In genomic region chr2:240445961-240446538, GRCh38 we compare ENCODE assay signal across 26 cellular contexts.
"Had no signal": no experiment of that assay in that cellular context is flagged by ENCODE, and none has a peak within 500 bp of the region (broad histone marks: within the 10 kb centered on the region; RNA-seq: fewer than 3 reads in every experiment).

No MANE protein-coding gene starts in this region.

- H3K4me1 ChIP-seq: upper lobe of left lung had no signal

- H3K4me1 Mint-ChIP-seq: natural killer cell had no signal

- H3K4me3 Mint-ChIP-seq: memory B cell; natural killer cell; neural crest cell; stimulated activated memory B cell treated with anti-CD40 and anti-IgM and Interleukin-4, amounts not matched to agents 10 μg/mL and 1 μg/mL and 100 μg/mL, for 72 hours; stimulated activated naive CD8-positive, alpha-beta T cell treated with anti-CD3 and anti-CD28 coated beads, Interleukin-15, Interleukin-2, amounts not matched to agents 100 ng/mL and 50 ng/mL, for 24 hours had no signal

- H3K9me3 ChIP-seq: esophagus muscularis mucosa, gastroesophageal sphincter, heart left ventricle, prostate gland, right atrium auricular region, spleen, thoracic aorta, tibial nerve, upper lobe of left lung had no signal

- H3K4me3 ChIP-seq: coronary artery, esophagus muscularis mucosa, gastroesophageal sphincter, heart left ventricle, hepatocyte, lung, prostate gland, right atrium auricular region, skin epidermis, spleen, thoracic aorta, tibial nerve, upper lobe of left lung had no signal

- H3K36me3 ChIP-seq: prostate gland, spleen, thoracic aorta, upper lobe of left lung had no signal

- H3K36me3 Mint-ChIP-seq: natural killer cell had no signal

- H3K27ac Mint-ChIP-seq: memory B cell; natural killer cell; stimulated activated memory B cell treated with anti-CD40 and anti-IgM and Interleukin-4, amounts not matched to agents 10 μg/mL and 1 μg/mL and 100 μg/mL, for 72 hours; stimulated activated naive CD8-positive, alpha-beta T cell treated with anti-CD3 and anti-CD28 coated beads, Interleukin-15, Interleukin-2, amounts not matched to agents 100 ng/mL and 50 ng/mL, for 24 hours had no signal

- ATAC-seq: foreskin keratinocyte; gastroesophageal sphincter; heart left ventricle; left lobe of liver; natural killer cell; stimulated activated memory B cell treated with anti-CD40 and anti-IgM and Interleukin-4, amounts not matched to agents 10 μg/mL and 1 μg/mL and 100 μg/mL, for 72 hours had no signal

- H3K4me2 ChIP-seq: hepatocyte had no signal

- DNase-seq: dermis blood vessel endothelial cell; effector memory CD4-positive, alpha-beta T cell; foreskin keratinocyte; kidney; natural killer cell; spleen; stimulated activated CD4-positive, alpha-beta T cell treated with anti-CD3 and anti-CD28 coated beads, Interleukin-4, amount 100 ng/mL, for 4 hours had no signal

- H2AFZ ChIP-seq: hepatocyte had no signal

- H3K27ac ChIP-seq: coronary artery, esophagus muscularis mucosa, foreskin keratinocyte, gastroesophageal sphincter, heart left ventricle, hepatocyte, prostate gland, right atrium auricular region, skin epidermis, spleen, thoracic aorta, tibial nerve, upper lobe of left lung had no signal

- H3K27me3 ChIP-seq: foreskin keratinocyte, gastroesophageal sphincter, hepatocyte, right atrium auricular region, tibial nerve had no signal

- FAIRE-seq: endothelial cell of umbilical vein, kidney, urothelium cell line had no signal
